In genomic region chr16:23182675-23183485, GRCh38 we compare ENCODE assay signal across 9 cellular contexts. TPM values are rescaled to one million over a fixed set of nuclear protein-coding genes. Genes with fewer than 3 reads are reported as not detected.
DNase-seq lines count a peak whose midpoint lies in the region; ATAC-seq and TF ChIP-seq lines count a peak whose summit lies in the region.
"Had no signal": no experiment of that assay in that cellular context is flagged by ENCODE, and none has a peak within 500 bp of the region (broad histone marks: within the 10 kb centered on the region; RNA-seq: fewer than 3 reads in every experiment).

Gene SCNN1G (plus strand): TSS chr16:23182745. CDS start chr16:23186272, 3,527 bp downstream.

- H3K4me1 Mint-ChIP-seq in T-helper 2 cell treated with Interferon-gamma antibody and Interleukin-4, amounts not matched to agents 5 μg/mL and 100 μg/mL, for 36 hours (ENCODE audit: low read depth) = peaks cover 8% of the 10 kb centered on the region

- intact Hi-C loops in left colon (cut with DNase I, micrococcal nuclease) = loop anchor here (5.0 to 10.0 kb wide), 2 partner anchors 252 to 254 kb away; no protein-coding TSS in a partner anchor
- intact Hi-C loops in thyroid gland (cut with DNase I) = loop anchor here (5.0 kb wide), 1 partner anchor 249 kb away; no protein-coding TSS in a partner anchor

- H3K27ac ChIP-seq in thyroid gland = peak within 1 kb of the TSS; percentile 48 to 73 (median 68)

- H3K4me3 Mint-ChIP-seq in T-helper 2 cell treated with Interferon-gamma antibody and Interleukin-4, amounts not matched to agents 5 μg/mL and 100 μg/mL, for 36 hours = peak within 1 kb of the TSS; percentile 58

- no peaks in the 10 kb centered on the region for H3K9me3 ChIP-seq in thyroid gland

- peaks cover 57% of the 10 kb centered on the region for H3K27me3 Mint-ChIP-seq in T-helper 2 cell treated with Interferon-gamma antibody and Interleukin-4, amounts not matched to agents 5 μg/mL and 100 μg/mL, for 36 hours (ENCODE audit: low read depth)

- no peaks in the 10 kb centered on the region for H3K36me3 ChIP-seq in thyroid gland

- peak in 1 of 6 experiments; percentile 17 for TF ChIP-seq CTCF in thyroid gland (IDR thresholded peaks at IDR 0.05)

- no peaks in the 10 kb centered on the region for H3K9me3 Mint-ChIP-seq in T-helper 2 cell treated with Interferon-gamma antibody and Interleukin-4, amounts not matched to agents 5 μg/mL and 100 μg/mL, for 36 hours

- peaks cover 9 to 15% of the 10 kb centered on the region in 2 donors for H3K4me1 ChIP-seq in thyroid gland

- H3K27me3 ChIP-seq in thyroid gland = no peaks in the 10 kb centered on the region

- H3K4me3 ChIP-seq in thyroid gland (replicated peaks in 1 of 3) = peak within 1 kb of the TSS; percentile 40 to 65 (median 50)

- peak in 1 of 2 donors; percentile 57 for TF ChIP-seq POLR2A in thyroid gland (IDR thresholded peaks at IDR 0.05)

- ATAC-seq in HG03432 (IDR thresholded peaks at IDR 0.05; ENCODE audit: unreplicated experiment) (peak; percentile 33), left colon (peak; percentile 57)

- 0% methylated on average over 5 of the region's 70 CpGs; no CpG with 5 or more reads in 1 of the 2 donors for WGBS in thyroid gland, 2 donors

- H3K27ac Mint-ChIP-seq in T-helper 2 cell treated with Interferon-gamma antibody and Interleukin-4, amounts not matched to agents 5 μg/mL and 100 μg/mL, for 36 hours = peak within 1 kb of the TSS; percentile 17

- no peaks in the 10 kb centered on the region for H3K36me3 Mint-ChIP-seq in T-helper 2 cell treated with Interferon-gamma antibody and Interleukin-4, amounts not matched to agents 5 μg/mL and 100 μg/mL, for 36 hours (ENCODE audit: low read depth)

- DNase-seq in T-helper 2 cell treated with Interferon-gamma antibody and Interleukin-4, amounts not matched to agents 5 μg/mL and 100 μg/mL, for 36 hours (ENCODE audit: low spot score) = no peak
- no peak for DNase-seq in T-helper 2 cell
- peak; percentile 39 for DNase-seq in astrocyte of the hippocampus (ENCODE audit: low read depth, low spot score)
- DNase-seq in left colon = peak in 1 of 2 donors; percentile 45
- peak; percentile 88 to 91 for DNase-seq in thyroid gland
- DNase-seq in NCI-H1436 treated with DMSO at 0.1 percent for 48 hours (lab: John Stamatoyannopoulos, UW) = no peak
- DNase-seq in SKM-1 (lab: John Stamatoyannopoulos, UW; ENCODE audit: unreplicated experiment) = no peak
- DNase-seq: DND-41 had no signal

RNA-seq across cellular contexts. Expression of gene SCNN1G, which starts in this region (rescaled TPM):
- total RNA-seq in left colon = 10 to 100 TPM in 1 of 2 donors, 1 to 10 TPM in 1; 4.9 to 90.3 TPM
- total RNA-seq in thyroid gland = 1 to 10 TPM; 3.4 to 6.5 (median 5.6) TPM

Comparison
In these comparisons a context has a peak if more than half of its experiments do, and no peak if none do; other contexts are left out.
1. DNase-seq: peak in astrocyte of the hippocampus (single experiment) and thyroid gland (2 of 2); none in T-helper 2 cell treated with Interferon-gamma antibody and Interleukin-4, amounts not matched to agents 5 μg/mL and 100 μg/mL, for 36 hours (single experiment), T-helper 2 cell (0 of 5), NCI-H1436 treated with DMSO at 0.1 percent for 48 hours (single experiment) and SKM-1 (single experiment).